In genomic region chr2:64873472-64873924, GRCh38 we compare ENCODE assay signal across 8 cellular contexts.
DNase-seq lines count a peak whose midpoint lies in the region; ATAC-seq and TF ChIP-seq lines count a peak whose summit lies in the region.

No MANE protein-coding gene starts in this region.

- H3K27me3 ChIP-seq in RWPE2 (ENCODE audit: insufficient read depth, poor library complexity, severe bottlenecking): no peaks in the 10 kb centered on the region
- H3K27me3 ChIP-seq in psoas muscle (ENCODE audit: insufficient read depth in 3 of 3, low read length in 2 of 3): no peaks in the 10 kb centered on the region
- H3K27me3 ChIP-seq in uterus: no peaks in the 10 kb centered on the region

- ATAC-seq in GM21529 (IDR thresholded peaks at IDR 0.05; ENCODE audit: unreplicated experiment) (peak; percentile 91), RWPE2 (ENCODE audit: low read depth) (peak; percentile 63), Right ventricle myocardium superior (ENCODE audit: poor library complexity) (peak; percentile 92), psoas muscle (peak; percentile 88 to 97 (median 92))

- TF ChIP-seq POLR2A in uterus (IDR thresholded peaks at IDR 0.05): no peak

- H3K36me3 Mint-ChIP-seq in IgD-negative memory B cell: no peaks in the 10 kb centered on the region

- 1 to 3% (median 1%) methylated on average over 14 of the region's 14 CpGs for WGBS in psoas muscle, 3 donors

- no peak overlapping the region for H3K4me3 ChIP-seq in RWPE2 (ENCODE audit: severe bottlenecking)
- H3K4me3 ChIP-seq in psoas muscle: peak overlapping the region; percentile 30
- no peak overlapping the region for H3K4me3 ChIP-seq in uterus

- H3K27ac ChIP-seq in RWPE2 (ENCODE audit: poor library complexity, severe bottlenecking) (no peak overlapping the region), psoas muscle (no peak overlapping the region), uterus (no peak overlapping the region)

- no peaks in the 10 kb centered on the region for H3K9me3 ChIP-seq in RWPE2 (ENCODE audit: severe bottlenecking)
- H3K9me3 ChIP-seq in psoas muscle: no peaks in the 10 kb centered on the region
- no peaks in the 10 kb centered on the region for H3K9me3 ChIP-seq in uterus

- H3K4me1 ChIP-seq in RWPE2 (ENCODE audit: insufficient read depth, poor library complexity, severe bottlenecking) (peaks cover 17% of the 10 kb centered on the region), psoas muscle (peaks cover 10% of the 10 kb centered on the region), uterus (peaks cover 0 to 3% of the 10 kb centered on the region in 2 donors)

- peak overlapping the region; percentile 21 to 79 (median 65) for H3K4me3 Mint-ChIP-seq in IgD-negative memory B cell

- H3K27ac Mint-ChIP-seq in IgD-negative memory B cell: peak overlapping the region in 2 of 3 donors; percentile 15 to 35

- intact Hi-C loops in Right ventricle myocardium superior (cut with DNase I): no loop called here
- intact Hi-C loops in psoas muscle (cut with DNase I): no loop called here
- intact Hi-C loops in uterus (cut with DNase I; ENCODE audit: low total_unique reads): no loop called here

- peak; percentile 52 for DNase-seq in EH (ENCODE audit: low read depth)
- DNase-seq in RWPE2 (ENCODE audit: low spot score): no peak
- peak; percentile 93 for DNase-seq in activated effector memory CD4-positive, alpha-beta T cell treated with anti-CD3 and anti-CD28 coated beads, Interleukin-2, amount 50 U/mL, for 16 hours
- DNase-seq in Right ventricle myocardium superior: peak; percentile 89
- DNase-seq in psoas muscle: peak; percentile 77 to 85
- DNase-seq in uterus: peak; percentile 71 to 80

- H3K36me3 ChIP-seq in RWPE2 (ENCODE audit: low read depth) (no peaks in the 10 kb centered on the region), psoas muscle (ENCODE audit: insufficient read depth in 1 of 2, low read depth in 1 of 2) (no peaks in the 10 kb centered on the region), uterus (no peaks in the 10 kb centered on the region)

- H3K9me3 Mint-ChIP-seq in IgD-negative memory B cell: no peaks in the 10 kb centered on the region

- peaks cover 6 to 8% (median 7%) of the 10 kb centered on the region in 3 donors for H3K4me1 Mint-ChIP-seq in IgD-negative memory B cell

- TF ChIP-seq CTCF in RWPE2 (IDR thresholded peaks at IDR 0.05; ENCODE audit: poor library complexity, severe bottlenecking) (peak; percentile 93), psoas muscle (IDR thresholded peaks at IDR 0.05) (peak; percentile 96), uterus (IDR thresholded peaks at IDR 0.05) (peak; percentile 88 to 98 (median 93))

- no peaks in the 10 kb centered on the region for H3K27me3 Mint-ChIP-seq in IgD-negative memory B cell
